In the genomic region with DNA sequence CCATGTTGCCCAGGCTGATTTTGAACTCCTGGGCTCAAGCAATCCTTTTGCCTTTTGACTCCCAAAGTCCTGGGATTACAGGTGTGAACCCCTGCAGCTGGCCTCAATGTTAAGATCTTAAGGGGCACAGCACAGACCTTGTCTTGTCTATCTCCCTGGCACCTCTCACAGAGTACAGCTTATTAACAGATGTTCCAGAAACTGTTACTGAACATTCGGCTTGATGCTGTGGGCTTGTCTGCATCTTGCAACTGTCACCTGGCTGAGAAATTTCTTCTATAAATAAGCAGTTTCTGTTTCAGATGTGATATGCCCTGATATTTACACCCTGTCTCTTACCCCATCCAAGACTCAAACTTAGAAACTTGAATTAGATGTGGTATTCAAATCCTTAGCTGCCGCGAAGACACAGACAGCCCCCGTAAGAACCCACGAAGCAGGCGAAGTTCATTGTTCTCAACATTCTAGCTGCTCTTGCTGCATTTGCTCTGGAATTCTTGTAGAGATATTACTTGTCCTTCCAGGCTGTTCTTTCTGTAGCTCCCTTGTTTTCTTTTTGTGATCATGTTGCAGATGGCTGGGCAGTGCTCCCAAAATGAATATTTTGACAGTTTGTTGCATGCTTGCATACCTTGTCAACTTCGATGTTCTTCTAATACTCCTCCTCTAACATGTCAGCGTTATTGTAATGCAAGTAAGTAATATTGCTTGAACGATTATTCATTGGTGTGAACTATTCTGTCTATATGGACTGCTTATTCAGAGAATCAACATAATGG, we compare ENCODE assay signal across 1 cellular context.
TF ChIP-seq lines count a peak whose summit lies in the region.

TNFRSF17 (plus strand) TSS at position 450 of the 779 bp plus-strand sequence; CDS start at position 565, 115 bp downstream.

TF ChIP-seq in GM12878, 131 proteins besides CTCF, POLR2A, EP300 and RAD21 (continued from another document):
- TF ChIP-seq, protein P1, sequence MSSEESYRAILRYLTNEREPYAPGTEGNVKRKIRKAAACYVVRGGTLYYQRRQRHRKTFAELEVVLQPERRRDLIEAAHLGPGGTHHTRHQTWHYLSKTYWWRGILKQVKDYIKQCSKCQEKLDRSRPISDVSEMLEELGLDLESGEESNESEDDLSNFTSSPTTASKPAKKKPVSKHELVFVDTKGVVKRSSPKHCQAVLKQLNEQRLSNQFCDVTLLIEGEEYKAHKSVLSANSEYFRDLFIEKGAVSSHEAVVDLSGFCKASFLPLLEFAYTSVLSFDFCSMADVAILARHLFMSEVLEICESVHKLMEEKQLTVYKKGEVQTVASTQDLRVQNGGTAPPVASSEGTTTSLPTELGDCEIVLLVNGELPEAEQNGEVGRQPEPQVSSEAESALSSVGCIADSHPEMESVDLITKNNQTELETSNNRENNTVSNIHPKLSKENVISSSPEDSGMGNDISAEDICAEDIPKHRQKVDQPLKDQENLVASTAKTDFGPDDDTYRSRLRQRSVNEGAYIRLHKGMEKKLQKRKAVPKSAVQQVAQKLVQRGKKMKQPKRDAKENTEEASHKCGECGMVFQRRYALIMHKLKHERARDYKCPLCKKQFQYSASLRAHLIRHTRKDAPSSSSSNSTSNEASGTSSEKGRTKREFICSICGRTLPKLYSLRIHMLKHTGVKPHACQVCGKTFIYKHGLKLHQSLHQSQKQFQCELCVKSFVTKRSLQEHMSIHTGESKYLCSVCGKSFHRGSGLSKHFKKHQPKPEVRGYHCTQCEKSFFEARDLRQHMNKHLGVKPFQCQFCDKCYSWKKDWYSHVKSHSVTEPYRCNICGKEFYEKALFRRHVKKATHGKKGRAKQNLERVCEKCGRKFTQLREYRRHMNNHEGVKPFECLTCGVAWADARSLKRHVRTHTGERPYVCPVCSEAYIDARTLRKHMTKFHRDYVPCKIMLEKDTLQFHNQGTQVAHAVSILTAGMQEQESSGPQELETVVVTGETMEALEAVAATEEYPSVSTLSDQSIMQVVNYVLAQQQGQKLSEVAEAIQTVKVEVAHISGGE (CRISPR knock-in tag; IDR thresholded peaks at IDR 0.05), result no peak
- TF ChIP-seq ESRRA (IDR thresholded peaks at IDR 0.05; ENCODE audit: low read length), result no peak
- TF ChIP-seq, protein P2, sequence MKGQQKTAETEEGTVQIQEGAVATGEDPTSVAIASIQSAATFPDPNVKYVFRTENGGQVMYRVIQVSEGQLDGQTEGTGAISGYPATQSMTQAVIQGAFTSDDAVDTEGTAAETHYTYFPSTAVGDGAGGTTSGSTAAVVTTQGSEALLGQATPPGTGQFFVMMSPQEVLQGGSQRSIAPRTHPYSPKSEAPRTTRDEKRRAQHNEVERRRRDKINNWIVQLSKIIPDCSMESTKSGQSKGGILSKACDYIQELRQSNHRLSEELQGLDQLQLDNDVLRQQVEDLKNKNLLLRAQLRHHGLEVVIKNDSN (IDR thresholded peaks at IDR 0.05; ENCODE audit: borderline replicate concordance, extremely low read length, insufficient read depth, low read depth, low read length), result no peak
- peak; percentile 73 for TF ChIP-seq FOXK2 (IDR thresholded peaks at IDR 0.05)
- no peak for TF ChIP-seq NR2C2 (IDR thresholded peaks at IDR 0.05; ENCODE audit: borderline replicate concordance, control insufficient read depth, insufficient read length, low read depth)
- 0 out of 2 replicates have a peak, but pooled peaks have one; percentile 8 for TF ChIP-seq CREB1 (IDR thresholded peaks at IDR 0.05; ENCODE audit: low read depth)
- TF ChIP-seq CBFB (IDR thresholded peaks at IDR 0.05; ENCODE audit: low read depth), result peak; percentile 75; the same call in 1 of the 2 replicates
- TF ChIP-seq ETV6 (conservative IDR thresholded peaks at IDR 0.05 in 1 of 2, IDR thresholded peaks at IDR 0.05 in 1 of 2; ENCODE audit: borderline replicate concordance in 1 of 2, low read depth in 1 of 2), result no peak; a peak in 1 of 4 replicates
- TF ChIP-seq USF2 (IDR thresholded peaks at IDR 0.05; ENCODE audit: borderline replicate concordance, low read depth, low read length), result no peak
- TF ChIP-seq ASH2L (IDR thresholded peaks at IDR 0.05; ENCODE audit: borderline replicate concordance, low read depth), result no peak
- TF ChIP-seq YY1 (IDR thresholded peaks at IDR 0.05; ENCODE audit: low read depth, low read length), result peak; percentile 12; the same call in 1 of the 2 replicates
- TF ChIP-seq, protein P3, sequence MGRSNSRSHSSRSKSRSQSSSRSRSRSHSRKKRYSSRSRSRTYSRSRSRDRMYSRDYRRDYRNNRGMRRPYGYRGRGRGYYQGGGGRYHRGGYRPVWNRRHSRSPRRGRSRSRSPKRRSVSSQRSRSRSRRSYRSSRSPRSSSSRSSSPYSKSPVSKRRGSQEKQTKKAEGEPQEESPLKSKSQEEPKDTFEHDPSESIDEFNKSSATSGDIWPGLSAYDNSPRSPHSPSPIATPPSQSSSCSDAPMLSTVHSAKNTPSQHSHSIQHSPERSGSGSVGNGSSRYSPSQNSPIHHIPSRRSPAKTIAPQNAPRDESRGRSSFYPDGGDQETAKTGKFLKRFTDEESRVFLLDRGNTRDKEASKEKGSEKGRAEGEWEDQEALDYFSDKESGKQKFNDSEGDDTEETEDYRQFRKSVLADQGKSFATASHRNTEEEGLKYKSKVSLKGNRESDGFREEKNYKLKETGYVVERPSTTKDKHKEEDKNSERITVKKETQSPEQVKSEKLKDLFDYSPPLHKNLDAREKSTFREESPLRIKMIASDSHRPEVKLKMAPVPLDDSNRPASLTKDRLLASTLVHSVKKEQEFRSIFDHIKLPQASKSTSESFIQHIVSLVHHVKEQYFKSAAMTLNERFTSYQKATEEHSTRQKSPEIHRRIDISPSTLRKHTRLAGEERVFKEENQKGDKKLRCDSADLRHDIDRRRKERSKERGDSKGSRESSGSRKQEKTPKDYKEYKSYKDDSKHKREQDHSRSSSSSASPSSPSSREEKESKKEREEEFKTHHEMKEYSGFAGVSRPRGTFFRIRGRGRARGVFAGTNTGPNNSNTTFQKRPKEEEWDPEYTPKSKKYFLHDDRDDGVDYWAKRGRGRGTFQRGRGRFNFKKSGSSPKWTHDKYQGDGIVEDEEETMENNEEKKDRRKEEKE (IDR thresholded peaks at IDR 0.05), result no peak
- peak; percentile 47; the same call in 1 of the 2 replicates for TF ChIP-seq EED (IDR thresholded peaks at IDR 0.05; ENCODE audit: low read depth)
- peak; percentile 66 for TF ChIP-seq ATF7 (IDR thresholded peaks at IDR 0.05; ENCODE audit: low read depth)
- TF ChIP-seq JUNB (IDR thresholded peaks at IDR 0.05), result peak; percentile 74
- TF ChIP-seq TCF3 (IDR thresholded peaks at IDR 0.05; ENCODE audit: borderline replicate concordance, insufficient read depth, low read depth, low read length), result peak; percentile 91
- TF ChIP-seq, protein P4, sequence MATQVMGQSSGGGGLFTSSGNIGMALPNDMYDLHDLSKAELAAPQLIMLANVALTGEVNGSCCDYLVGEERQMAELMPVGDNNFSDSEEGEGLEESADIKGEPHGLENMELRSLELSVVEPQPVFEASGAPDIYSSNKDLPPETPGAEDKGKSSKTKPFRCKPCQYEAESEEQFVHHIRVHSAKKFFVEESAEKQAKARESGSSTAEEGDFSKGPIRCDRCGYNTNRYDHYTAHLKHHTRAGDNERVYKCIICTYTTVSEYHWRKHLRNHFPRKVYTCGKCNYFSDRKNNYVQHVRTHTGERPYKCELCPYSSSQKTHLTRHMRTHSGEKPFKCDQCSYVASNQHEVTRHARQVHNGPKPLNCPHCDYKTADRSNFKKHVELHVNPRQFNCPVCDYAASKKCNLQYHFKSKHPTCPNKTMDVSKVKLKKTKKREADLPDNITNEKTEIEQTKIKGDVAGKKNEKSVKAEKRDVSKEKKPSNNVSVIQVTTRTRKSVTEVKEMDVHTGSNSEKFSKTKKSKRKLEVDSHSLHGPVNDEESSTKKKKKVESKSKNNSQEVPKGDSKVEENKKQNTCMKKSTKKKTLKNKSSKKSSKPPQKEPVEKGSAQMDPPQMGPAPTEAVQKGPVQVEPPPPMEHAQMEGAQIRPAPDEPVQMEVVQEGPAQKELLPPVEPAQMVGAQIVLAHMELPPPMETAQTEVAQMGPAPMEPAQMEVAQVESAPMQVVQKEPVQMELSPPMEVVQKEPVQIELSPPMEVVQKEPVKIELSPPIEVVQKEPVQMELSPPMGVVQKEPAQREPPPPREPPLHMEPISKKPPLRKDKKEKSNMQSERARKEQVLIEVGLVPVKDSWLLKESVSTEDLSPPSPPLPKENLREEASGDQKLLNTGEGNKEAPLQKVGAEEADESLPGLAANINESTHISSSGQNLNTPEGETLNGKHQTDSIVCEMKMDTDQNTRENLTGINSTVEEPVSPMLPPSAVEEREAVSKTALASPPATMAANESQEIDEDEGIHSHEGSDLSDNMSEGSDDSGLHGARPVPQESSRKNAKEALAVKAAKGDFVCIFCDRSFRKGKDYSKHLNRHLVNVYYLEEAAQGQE (IDR thresholded peaks at IDR 0.05; ENCODE audit: low read depth, low read length), result 0 out of 2 replicates have a peak, but pooled peaks have one; percentile 24
- TF ChIP-seq SREBF2 (IDR thresholded peaks at IDR 0.05; ENCODE audit: low read length), result no peak
- no peak; the same call in 1 of the 2 replicates for TF ChIP-seq ZNF217 (IDR thresholded peaks at IDR 0.05)
- TF ChIP-seq JUND (IDR thresholded peaks at IDR 0.05; ENCODE audit: low read depth, low read length), result no peak
- TF ChIP-seq FOS (IDR thresholded peaks at IDR 0.05; ENCODE audit: borderline replicate concordance, extremely low read depth, insufficient read length), result no peak
- TF ChIP-seq SIX5 (IDR thresholded peaks at IDR 0.05; ENCODE audit: low read depth, low read length, severe bottlenecking), result no peak
- no peak for TF ChIP-seq WRNIP1 (IDR thresholded peaks at IDR 0.05; ENCODE audit: borderline replicate concordance, low read depth, low read length)
- TF ChIP-seq SMC3 (IDR thresholded peaks at IDR 0.05; ENCODE audit: borderline replicate concordance, low read length), result no peak
- no peak for TF ChIP-seq NFXL1 (IDR thresholded peaks at IDR 0.05; ENCODE audit: borderline replicate concordance)
- TF ChIP-seq TARDBP (IDR thresholded peaks at IDR 0.05; ENCODE audit: borderline replicate concordance), result no peak
- TF ChIP-seq, protein P5, sequence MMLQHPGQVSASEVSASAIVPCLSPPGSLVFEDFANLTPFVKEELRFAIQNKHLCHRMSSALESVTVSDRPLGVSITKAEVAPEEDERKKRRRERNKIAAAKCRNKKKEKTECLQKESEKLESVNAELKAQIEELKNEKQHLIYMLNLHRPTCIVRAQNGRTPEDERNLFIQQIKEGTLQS (IDR thresholded peaks at IDR 0.05; ENCODE audit: borderline replicate concordance, extremely low read depth, low read depth, low read length), result no peak
- peak; percentile 84; the same call in 1 of the 2 replicates for TF ChIP-seq SMAD5 (IDR thresholded peaks at IDR 0.05; ENCODE audit: low read depth)
- TF ChIP-seq STAT1 (conservative IDR thresholded peaks at IDR 0.05), result 0 out of 2 replicates have a peak, but pooled peaks have one; percentile 30
- TF ChIP-seq CHD4 (IDR thresholded peaks at IDR 0.05), result no peak
